1 cellular context compared by ENCODE assay signal in genomic region chr18:617970-618504, GRCh38.
TF ChIP-seq lines count a peak whose summit lies in the region.

No MANE protein-coding gene starts in this region.

TF ChIP-seq in K562, 482 proteins besides CTCF, POLR2A, EP300 and RAD21 (continued from another document and continues in another):
- no peak for TF ChIP-seq ATF6 (CRISPR knock-in tag; IDR thresholded peaks at IDR 0.05)
- TF ChIP-seq CTBP1 (IDR thresholded peaks at IDR 0.05; ENCODE audit: borderline replicate concordance): peak; percentile 89; the same call in 1 of the 2 replicates
- peak; percentile 93 for TF ChIP-seq TARDBP (IDR thresholded peaks at IDR 0.05)
- no peak for TF ChIP-seq ZC3H11A (IDR thresholded peaks at IDR 0.05; ENCODE audit: low read depth, low read length)
- TF ChIP-seq ZNF639 (CRISPR knock-in tag; conservative IDR thresholded peaks at IDR 0.05 in 1 of 2, IDR thresholded peaks at IDR 0.05 in 1 of 2): peak in 1 of 2 experiments; percentile 91; a peak in 2 of 4 replicates
- no peak for TF ChIP-seq POLR2AphosphoS2 (IDR thresholded peaks at IDR 0.05; ENCODE audit: low read length)
- 0 out of 2 replicates have a peak, but pooled peaks have one; percentile 32 for TF ChIP-seq FOXP1 (CRISPR knock-in tag; IDR thresholded peaks at IDR 0.05)
- no peak for TF ChIP-seq WHSC1 (IDR thresholded peaks at IDR 0.05; ENCODE audit: low read length)
- TF ChIP-seq CHCHD3 (CRISPR knock-in tag; IDR thresholded peaks at IDR 0.05): no peak
- no peak for TF ChIP-seq THRA (IDR thresholded peaks at IDR 0.05)
- TF ChIP-seq ZFP91 (CRISPR knock-in tag; IDR thresholded peaks at IDR 0.05): no peak
- TF ChIP-seq RBFOX2 (IDR thresholded peaks at IDR 0.05; ENCODE audit: low read depth, low read length): no peak
- peak; percentile 26; the same call in 1 of the 2 replicates for TF ChIP-seq MAX (CRISPR knock-in tag; IDR thresholded peaks at IDR 0.05)
- TF ChIP-seq ATF3 (IDR thresholded peaks at IDR 0.05): peak; percentile 70
- TF ChIP-seq ATF3 (CRISPR knock-in tag; conservative IDR thresholded peaks at IDR 0.05): 0 out of 2 replicates have a peak, but pooled peaks have one; percentile 37
- TF ChIP-seq CEBPZ (IDR thresholded peaks at IDR 0.05; ENCODE audit: borderline replicate concordance, low read depth, low read length): no peak
- TF ChIP-seq YBX1 (IDR thresholded peaks at IDR 0.05): no peak
- TF ChIP-seq ZBTB34 (CRISPR knock-in tag; IDR thresholded peaks at IDR 0.05): peak; percentile 46; the same call in 1 of the 2 replicates
- peak; percentile 99 for TF ChIP-seq TAL1 (IDR thresholded peaks at IDR 0.05)
- TF ChIP-seq PREB (CRISPR knock-in tag; IDR thresholded peaks at IDR 0.05): no peak
- TF ChIP-seq MAFG (tag; conservative IDR thresholded peaks at IDR 0.05): peak; percentile 51
- no peak for TF ChIP-seq ZNF140 (CRISPR knock-in tag; IDR thresholded peaks at IDR 0.05)
- TF ChIP-seq GABPA (tag; conservative IDR thresholded peaks at IDR 0.05; ENCODE audit: low read depth): no peak
- no peak for TF ChIP-seq ATF1 (CRISPR knock-in tag; IDR thresholded peaks at IDR 0.05)
- peak; percentile 88 for TF ChIP-seq ATF1 (tag; IDR thresholded peaks at IDR 0.05)
- no peak for TF ChIP-seq ZFP30 (CRISPR knock-in tag; IDR thresholded peaks at IDR 0.05; ENCODE audit: borderline replicate concordance)
- no peak for TF ChIP-seq ELF2 (CRISPR knock-in tag; IDR thresholded peaks at IDR 0.05)
- peak; percentile 99 for TF ChIP-seq CCNT2 (IDR thresholded peaks at IDR 0.05; ENCODE audit: borderline replicate concordance, extremely low read depth, insufficient read length, low read depth, low read length)
- TF ChIP-seq BRCA1 (IDR thresholded peaks at IDR 0.05): no peak
- no peak for TF ChIP-seq BRCA1 (CRISPR knock-in tag; IDR thresholded peaks at IDR 0.05)
- no peak for TF ChIP-seq SFPQ (IDR thresholded peaks at IDR 0.05; ENCODE audit: low read depth, low read length)
- TF ChIP-seq ZNF785 (CRISPR knock-in tag; IDR thresholded peaks at IDR 0.05): no peak
- TF ChIP-seq ZNF354B (CRISPR knock-in tag; IDR thresholded peaks at IDR 0.05): no peak
- TF ChIP-seq ZMIZ1 (IDR thresholded peaks at IDR 0.05; ENCODE audit: low read depth in 2 of 2, low read length in 2 of 2): peak in 1 of 2 experiments; percentile 96; a peak in 2 of 4 replicates
- TF ChIP-seq PKNOX1 (IDR thresholded peaks at IDR 0.05): peak; percentile 80
- TF ChIP-seq CBX8 (IDR thresholded peaks at IDR 0.05; ENCODE audit: borderline replicate concordance, extremely low read depth, low read depth, low read length, poor library complexity, severe bottlenecking): no peak
- no peak for TF ChIP-seq IRF1 (CRISPR knock-in tag; IDR thresholded peaks at IDR 0.05; ENCODE audit: borderline replicate concordance)
